In the genomic region with DNA sequence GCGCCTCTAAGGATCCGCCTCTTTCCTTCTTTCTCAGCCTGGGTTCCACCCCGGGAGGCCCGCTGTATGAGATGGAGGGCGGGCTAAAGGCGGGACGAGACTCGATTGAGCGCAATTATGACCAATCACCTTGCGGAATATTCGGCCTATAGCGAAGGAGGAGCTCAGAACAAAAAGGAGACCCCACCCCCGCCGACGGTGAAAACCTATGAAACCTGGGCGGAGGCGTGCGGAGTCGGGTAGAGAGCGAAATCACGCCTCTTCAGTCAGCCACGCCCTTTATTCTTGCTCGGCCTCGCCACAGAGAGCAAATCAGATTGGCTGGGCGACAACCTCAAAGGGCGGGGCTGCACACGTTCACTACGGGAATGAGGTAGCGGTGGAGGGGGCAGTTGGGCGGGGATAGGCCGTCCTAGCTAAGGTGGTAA, we compare ENCODE assay signal across 8 cellular contexts. TPM values are rescaled to one million over a fixed set of nuclear protein-coding genes. Genes with fewer than 3 reads are reported as not detected.
DNase-seq lines count a peak whose midpoint lies in the region; ATAC-seq and TF ChIP-seq lines count a peak whose summit lies in the region.

No MANE protein-coding gene starts in this region.

- POLR2A ChIA-PET in CD8-positive, alpha-beta T cell (lab: Charles Lee) = interaction anchor here (0.7 to 3.8 kb wide), 5 partner anchors 14 to 73 kb away, joined by 4 to 57 read pairs (median 6); partner anchors contain the start of genes RBM10 and USP11

- H3K36me3 Mint-ChIP-seq in CD8-positive, alpha-beta T cell = peaks cover 54% of the 10 kb centered on the region
- peaks cover 55% of the 10 kb centered on the region for H3K36me3 Mint-ChIP-seq in effector memory CD8-positive, alpha-beta T cell (ENCODE audit: insufficient read depth)
- H3K36me3 Mint-ChIP-seq in memory B cell = peaks cover 16% of the 10 kb centered on the region

- intact Hi-C loops in CD8-positive, alpha-beta T cell (cut with DNase I, micrococcal nuclease) = loop anchor here (1.0 to 5.0 kb wide), 6 partner anchors 15 to 167 kb away; partner anchors contain the start of genes RBM10 (in 1 of the 2), UBA1 (in 1 of the 2) and USP11 (in 1 of the 2)

- H3K9me3 Mint-ChIP-seq in CD8-positive, alpha-beta T cell = no peaks in the 10 kb centered on the region
- no peaks in the 10 kb centered on the region for H3K9me3 Mint-ChIP-seq in effector memory CD8-positive, alpha-beta T cell
- H3K9me3 Mint-ChIP-seq in memory B cell = no peaks in the 10 kb centered on the region

- H3K9me3 ChIP-seq in CD8-positive, alpha-beta T cell (ENCODE audit: low read length) = no peaks in the 10 kb centered on the region

- peak overlapping the region; percentile 79 for H3K4me3 ChIP-seq in CD8-positive, alpha-beta T cell (ENCODE audit: low read depth, low read length)

- peaks cover 3% of the 10 kb centered on the region for H3K36me3 ChIP-seq in CD8-positive, alpha-beta T cell (ENCODE audit: insufficient read depth, low read length)

- H3K4me3 Mint-ChIP-seq in CD8-positive, alpha-beta T cell = peak overlapping the region; percentile 93
- H3K4me3 Mint-ChIP-seq in effector memory CD8-positive, alpha-beta T cell = peak overlapping the region; percentile 89
- peak overlapping the region; percentile 93 for H3K4me3 Mint-ChIP-seq in memory B cell

- peaks cover 26% of the 10 kb centered on the region for H3K4me1 ChIP-seq in CD8-positive, alpha-beta T cell (ENCODE audit: insufficient read depth, low read length)

- ATAC-seq in CD8-positive, alpha-beta T cell = peak; percentile 80
- ATAC-seq in GM19468 (IDR thresholded peaks at IDR 0.05; ENCODE audit: extremely low read depth, unreplicated experiment) (peak; percentile 86), memory B cell (ENCODE audit: low read depth) (peak; percentile 74)
- ATAC-seq in effector memory CD8-positive, alpha-beta T cell (replicated peaks) = peak; percentile 78

- DNase-seq in CD8-positive, alpha-beta T cell = peak; percentile 83 to 98 (median 92)
- peak; percentile 88 for DNase-seq in HS-27A (ENCODE audit: low read depth)
- peak; percentile 78 for DNase-seq in NK-92 (lab: John Stamatoyannopoulos, UW; ENCODE audit: unreplicated experiment)
- peak; percentile 68 to 95 (median 88) for DNase-seq in activated CD8-positive, alpha-beta memory T cell treated with anti-CD3 and anti-CD28 coated beads for 48 hours (ENCODE audit: low read depth in 2 of 3, low spot score in 2 of 3)
- peak; percentile 89 to 92 (median 89) for DNase-seq in effector memory CD8-positive, alpha-beta T cell
- peak; percentile 89 to 95 for DNase-seq in memory B cell (ENCODE audit: low spot score in 2 of 2)
- peak; percentile 89 for DNase-seq in stimulated activated CD8-positive, alpha-beta memory T cell treated with anti-CD3 and anti-CD28 coated beads, Interleukin-12 subunit alpha, Interleukin-12 subunit beta, amount 100 ng/mL, for 1 hour (ENCODE audit: low read depth)

- peaks cover 35% of the 10 kb centered on the region for H3K4me1 Mint-ChIP-seq in CD8-positive, alpha-beta T cell (ENCODE audit: low read depth)
- H3K4me1 Mint-ChIP-seq in effector memory CD8-positive, alpha-beta T cell (ENCODE audit: low read depth in 2 of 2) = peaks cover 33 to 40% of the 10 kb centered on the region in 2 donors
- H3K4me1 Mint-ChIP-seq in memory B cell = peaks cover 35% of the 10 kb centered on the region

- no peak for TF ChIP-seq CTCF in CD8-positive, alpha-beta T cell (IDR thresholded peaks at IDR 0.05)

- CTCF ChIA-PET in CD8-positive, alpha-beta T cell (lab: Charles Lee) = interaction anchor here (0.7 kb wide), 1 partner anchor 167 kb away, joined by 5 read pairs; no protein-coding TSS in a partner anchor

- H3K27me3 Mint-ChIP-seq in CD8-positive, alpha-beta T cell (ENCODE audit: low read depth) = no peaks in the 10 kb centered on the region
- no peaks in the 10 kb centered on the region for H3K27me3 Mint-ChIP-seq in effector memory CD8-positive, alpha-beta T cell
- no peaks in the 10 kb centered on the region for H3K27me3 Mint-ChIP-seq in memory B cell

- peak overlapping the region; percentile 98 for H3K27ac ChIP-seq in CD8-positive, alpha-beta T cell (ENCODE audit: low read depth, low read length)

- H3K27me3 ChIP-seq in CD8-positive, alpha-beta T cell (ENCODE audit: insufficient read depth, low read length) = no peaks in the 10 kb centered on the region

- peak overlapping the region; percentile 98 for H3K27ac Mint-ChIP-seq in CD8-positive, alpha-beta T cell
- H3K27ac Mint-ChIP-seq in effector memory CD8-positive, alpha-beta T cell = peak overlapping the region; percentile 99
- peak overlapping the region; percentile 99 for H3K27ac Mint-ChIP-seq in memory B cell

RNA-seq across cellular contexts. Expression of gene CDK16, which starts 0.6 kb away (rescaled TPM):
- 100 to 1,000 TPM; 157 to 161 TPM for total RNA-seq in CD8-positive, alpha-beta T cell

RNA-seq across cellular contexts. Expression of gene USP11, which starts 14.9 kb away (rescaled TPM):
- total RNA-seq in CD8-positive, alpha-beta T cell = 100 to 1,000 TPM; 147 to 161 TPM

RNA-seq across cellular contexts. Expression of gene UBA1, which starts 24.2 kb away (rescaled TPM):
- total RNA-seq in CD8-positive, alpha-beta T cell = 10 to 100 TPM; 63.8 to 64.7 TPM

Comparison
In these comparisons a context has a peak if more than half of its experiments do, and no peak if none do; other contexts are left out.
1. Peak in every context shown above with its lines: DNase-seq, ATAC-seq, H3K4me3 ChIP-seq and H3K27ac ChIP-seq.